Comparison of ENCODE assay signal across 8 cellular contexts in genomic region chr5:111756701-111757581, GRCh38. TPM values are rescaled to one million over a fixed set of nuclear protein-coding genes. Genes with fewer than 3 reads are reported as not detected.
DNase-seq lines count a peak whose midpoint lies in the region; ATAC-seq and TF ChIP-seq lines count a peak whose summit lies in the region.

NREP (minus strand) TSS chr5:111757194; CDS start chr5:111755772, 1,422 bp downstream.

- H3K9ac ChIP-seq in HCT116 (ENCODE audit: low read length), result peak within 1 kb of the TSS; percentile 62

- POLR2A ChIA-PET in HCT116 (lab: Charles Lee), result interaction anchor here (0.8 to 1.5 kb wide), 3 partner anchors 9 to 404 kb away, joined by 3 to 5 read pairs (median 4); no protein-coding TSS in a partner anchor

- intact Hi-C loops in HCT116 (cut with micrococcal nuclease), result loop anchor here (5.0 kb wide), 2 partner anchors 205 to 390 kb away; no protein-coding TSS in a partner anchor

- peak within 1 kb of the TSS; percentile 64 for H3K27ac ChIP-seq in HCT116 (ENCODE audit: low read depth, low read length)
- peak within 1 kb of the TSS; percentile 70 to 81 for H3K27ac ChIP-seq in thoracic aorta

- H3K4me3 ChIP-seq in HCT116 (replicated peaks in 1 of 2; ENCODE audit: low read depth in 1 of 2, low read length in 2 of 2), result peak within 1 kb of the TSS; percentile 44 to 61
- peak within 1 kb of the TSS; percentile 80 for H3K4me3 ChIP-seq in MG63
- peak within 1 kb of the TSS; percentile 77 for H3K4me3 ChIP-seq in thoracic aorta

- H3K9me2 ChIP-seq in HCT116 (ENCODE audit: insufficient read depth), result no peaks in the 10 kb centered on the region

- BruUV-seq in HCT116 (replicated peaks; lab: Mats Ljungman, UMichigan), result TSS peak; percentile 65

- H3K27me3 ChIP-seq in HCT116 (ENCODE audit: insufficient read depth, low read length), result no peaks in the 10 kb centered on the region
- H3K27me3 ChIP-seq in MG63, result no peaks in the 10 kb centered on the region
- H3K27me3 ChIP-seq in thoracic aorta (replicated peaks; ENCODE audit: insufficient read depth), result no peaks in the 10 kb centered on the region

- peaks cover 3 to 15% of the 10 kb centered on the region in 2 experiments for H3K4me1 ChIP-seq in HCT116 (ENCODE audit: control insufficient read depth in 1 of 2, insufficient read depth in 2 of 2, low read length in 2 of 2)
- H3K4me1 ChIP-seq in thoracic aorta (ENCODE audit: control insufficient read depth in 1 of 2, low read depth in 2 of 2), result peaks cover 17 to 24% of the 10 kb centered on the region in 2 donors

- RAD21 ChIA-PET in HCT116 (lab: Charles Lee; ENCODE audit: low non-redundant PET in 1 of 2, low total read pairs in 2 of 2, uncharacterized antibody in 2 of 2, unreplicated experiment in 2 of 2), result no interaction called here

- CTCF ChIA-PET in HCT116 (lab: Charles Lee), result interaction anchor here (0.6 to 1.3 kb wide), 4 partner anchors 7 to 1120 kb away, joined by 3 to 5 read pairs (median 3); no protein-coding TSS in a partner anchor

- peak; percentile 81 for ATAC-seq in HCT116
- peak; percentile 70 for ATAC-seq in thoracic aorta (ENCODE audit: insufficient number of reproducible peaks, low FRiP score, low read depth)

- H3K9me3 ChIP-seq in HCT116 (ENCODE audit: control insufficient read depth in 1 of 2, insufficient read depth in 1 of 2, low read depth in 1 of 2, low read length in 2 of 2), result no peaks in the 10 kb centered on the region
- H3K9me3 ChIP-seq in MG63, result no peaks in the 10 kb centered on the region; the same call in 1 of the 2 replicates
- H3K9me3 ChIP-seq in thoracic aorta, result no peaks in the 10 kb centered on the region

- peak within 1 kb of the TSS; percentile 85 for H3K4me2 ChIP-seq in HCT116 (ENCODE audit: low read length)

- no peaks in the 10 kb centered on the region; the same call in 1 of the 2 replicates for H4K20me1 ChIP-seq in HCT116 (ENCODE audit: insufficient read depth)

- peak within 1 kb of the TSS; percentile 31 for H2AFZ ChIP-seq in HCT116 (ENCODE audit: low read depth, low read length, poor library complexity, severe bottlenecking)

- 0 out of 2 replicates have a peak, but pooled peaks have one; percentile 3 for TF ChIP-seq RAD21 in HCT116 (IDR thresholded peaks at IDR 0.05; ENCODE audit: low read depth)

- TF ChIP-seq POLR2A in HCT116 (IDR thresholded peaks at IDR 0.05; ENCODE audit: borderline replicate concordance, extremely low read depth, insufficient read depth, insufficient read length), result no peak

- H3K79me2 ChIP-seq in HCT116 (ENCODE audit: insufficient read depth, low read length), result no peaks in the 10 kb centered on the region

- peak; percentile 80 for DNase-seq in GDM1 (lab: John Stamatoyannopoulos, UW)
- peak; percentile 71 for DNase-seq in HCT116 (ENCODE audit: low read depth, low spot score)
- DNase-seq in MG63, result peak; percentile 99
- peak; percentile 59 for DNase-seq in SHP77 treated with DMSO at 0.1 percent for 48 hours (lab: John Stamatoyannopoulos, UW)
- peak; percentile 79 for DNase-seq in activated naive CD4-positive, alpha-beta T cell treated with anti-CD3 and anti-CD28 coated beads, Interleukin-2, amount 50 U/mL, for 16 hours
- peak; percentile 93 for DNase-seq in globus pallidus (ENCODE audit: low spot score)
- peak; percentile 88 for DNase-seq in non-pigmented ciliary epithelial cell (ENCODE audit: low read depth)
- DNase-seq in thoracic aorta (ENCODE audit: low spot score), result peak; percentile 78

- no peaks in the 10 kb centered on the region for H3K36me3 ChIP-seq in HCT116 (ENCODE audit: control insufficient read depth in 1 of 2, insufficient read depth in 2 of 2, low read length in 2 of 2)
- peaks cover 14% of the 10 kb centered on the region for H3K36me3 ChIP-seq in MG63
- H3K36me3 ChIP-seq in thoracic aorta, result no peaks in the 10 kb centered on the region

- TF ChIP-seq CTCF in HCT116 (IDR thresholded peaks at IDR 0.05 in 2 of 3, conservative IDR thresholded peaks at IDR 0.05 in 1 of 3; ENCODE audit: borderline replicate concordance in 1 of 3, insufficient read depth in 1 of 3, low read depth in 2 of 3, low read length in 2 of 3), result peak in 2 of 3 experiments; percentile 38 to 44; a peak in 3 of 6 replicates
- peak; percentile 59 for TF ChIP-seq CTCF in thoracic aorta (IDR thresholded peaks at IDR 0.05)

TF ChIP-seq in HCT116, 20 proteins besides CTCF, POLR2A, EP300 and RAD21:
- TF ChIP-seq CBX3 (IDR thresholded peaks at IDR 0.05; ENCODE audit: low read depth) (no peak), ZBTB33 (IDR thresholded peaks at IDR 0.05; ENCODE audit: extremely low read depth, insufficient replicate concordance, low read length) (no peak), JUND (IDR thresholded peaks at IDR 0.05) (no peak), ATF3 (IDR thresholded peaks at IDR 0.05) (no peak), POLR2AphosphoS5 (IDR thresholded peaks at IDR 0.05; ENCODE audit: low read depth, low read length) (0 out of 2 replicates have a peak, but pooled peaks have one; percentile 42), ELF1 (IDR thresholded peaks at IDR 0.05; ENCODE audit: borderline replicate concordance, low read depth) (no peak), SIN3A (IDR thresholded peaks at IDR 0.05; ENCODE audit: low read depth) (no peak), ZNF274 (IDR thresholded peaks at IDR 0.05; ENCODE audit: low read depth, low read length) (no peak), EGR1 (IDR thresholded peaks at IDR 0.05; ENCODE audit: low read depth) (no peak), YY1 (IDR thresholded peaks at IDR 0.05; ENCODE audit: extremely low read depth, insufficient replicate concordance, low read depth, low read length) (no peak), EZH2 (IDR thresholded peaks at IDR 0.05) (no peak), REST (IDR thresholded peaks at IDR 0.05; ENCODE audit: low read depth) (no peak), ZFX (IDR thresholded peaks at IDR 0.05) (no peak), SP1 (IDR thresholded peaks at IDR 0.05; ENCODE audit: low read depth) (0 out of 2 replicates have a peak, but pooled peaks have one; percentile 22)

RNA-seq across cellular contexts. Expression of gene NREP, which starts in this region (rescaled TPM):
- total RNA-seq in HCT116 (2021; ENCODE audit: unreplicated experiment) (6.0 TPM), thoracic aorta (10 to 100 TPM; 15.3 to 18.0 TPM)
- polyA plus RNA-seq in HCT116 (2012), result 2.5 and 3.2 TPM in 2 replicates
- 92.2 and 116 TPM in 2 replicates for total RNA-seq in MG63 (2014; rRNA removed; shearing (Covaris generic); ENCODE audit: low replicate concordance)

Comparison
In these comparisons a context has a peak if more than half of its experiments do, and no peak if none do; other contexts are left out.
1. Peak in every context shown above with its lines: DNase-seq, ATAC-seq, H3K4me3 ChIP-seq and H3K27ac ChIP-seq.